37 cellular contexts compared by ENCODE assay signal in the genomic region with DNA sequence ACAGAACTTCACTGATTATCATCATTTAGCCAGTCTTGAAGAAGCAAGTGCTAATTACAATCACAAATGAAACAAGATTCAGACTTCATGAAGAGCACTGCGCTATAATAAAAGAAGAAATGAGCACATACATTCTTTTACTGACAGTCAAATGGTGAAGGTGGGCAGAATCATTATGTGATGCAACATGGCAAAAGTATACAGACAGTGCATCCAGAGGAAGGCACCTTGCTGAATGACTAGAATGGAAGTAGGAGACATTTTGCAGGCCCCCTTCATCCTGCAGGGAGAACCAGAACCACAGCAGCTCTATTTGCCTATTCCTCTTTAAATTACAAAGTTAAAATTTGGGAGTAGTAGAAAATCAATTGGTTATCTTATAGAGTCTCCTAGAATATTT. TPM values are rescaled to one million over a fixed set of nuclear protein-coding genes. Genes with fewer than 3 reads are reported as not detected.
"Had no signal": no experiment of that assay in that cellular context is flagged by ENCODE, and none has a peak within 500 bp of the region (broad histone marks: within the 10 kb centered on the region; RNA-seq: fewer than 3 reads in every experiment).

No MANE protein-coding gene starts in this region.

- H3K4me3 ChIP-seq: ascending aorta, cardiac muscle cell had no signal

- H3K4me3 Mint-ChIP-seq: activated CD4-positive, alpha-beta memory T cell treated with anti-CD3 and anti-CD28 coated beads, Interleukin-2, amount 10 ng/mL, durations not matched to agents 7 days and 5 days; activated CD4-positive, alpha-beta T cell treated with anti-CD3 and anti-CD28 coated beads for 36 hours; activated CD4-positive, alpha-beta T cell treated with anti-CD3 and anti-CD28 coated beads, Interleukin-2, amount 10 ng/mL, durations not matched to agents 7 days and 5 days; activated CD8-positive, alpha-beta memory T cell treated with anti-CD3 and anti-CD28 coated beads, Interleukin-2, amount 10 ng/mL, durations not matched to agents 7 days and 5 days; activated CD8-positive, alpha-beta T cell treated with anti-CD3 and anti-CD28 coated beads, Interleukin-2, amount 10 ng/mL, durations not matched to agents 7 days and 5 days; activated naive CD4-positive, alpha-beta T cell treated with anti-CD3 and anti-CD28 coated beads, Interleukin-2, amount 10 ng/mL, durations not matched to agents 7 days and 5 days; activated naive CD4-positive, alpha-beta T cell treated with anti-CD3 and anti-CD28 coated beads, Interleukin-2, amount 50 U/mL, for 24 hours; activated naive CD8-positive, alpha-beta T cell; activated naive CD8-positive, alpha-beta T cell treated with anti-CD3 and anti-CD28 coated beads, Interleukin-2, amount 10 ng/mL, durations not matched to agents 7 days and 5 days; activated naive CD8-positive, alpha-beta T cell treated with anti-CD3 and anti-CD28 coated beads, Interleukin-2, amount 50 U/mL, for 24 hours; activated T-cell treated with anti-CD3 and anti-CD28 coated beads, Interleukin-2, amount 50 U/mL, for 24 hours; brain; T-helper 1 cell treated with Interleukin-12 subunit alpha and Interleukin-12 subunit beta and Interleukin-4 antibody, amounts not matched to agents 30 μg/mL and 1 μg/mL, for 36 hours; T-helper 2 cell treated with Interferon-gamma antibody and Interleukin-4, amounts not matched to agents 5 μg/mL and 100 μg/mL, for 36 hours; WTC11 had no signal

- DNase-seq: activated CD4-positive, alpha-beta memory T cell treated with anti-CD3 and anti-CD28 coated beads, Interleukin-2, amount 10 ng/mL, durations not matched to agents 7 days and 5 days; activated CD4-positive, alpha-beta T cell treated with anti-CD3 and anti-CD28 coated beads for 1 hour; activated CD4-positive, alpha-beta T cell treated with anti-CD3 and anti-CD28 coated beads for 36 hours; activated CD4-positive, alpha-beta T cell treated with anti-CD3 and anti-CD28 coated beads for 48 hours; activated CD4-positive, alpha-beta T cell treated with anti-CD3 and anti-CD28 coated beads, Interleukin-2, amount 10 ng/mL, durations not matched to agents 7 days and 5 days; activated CD4-positive, alpha-beta T cell treated with anti-CD3 and anti-CD28 coated beads, Interleukin-2, amount 50 U/mL, for 48 hours; activated CD4-positive, CD25-positive, alpha-beta regulatory T cell; activated CD8-positive, alpha-beta memory T cell treated with anti-CD3 and anti-CD28 coated beads for 24 hours; activated CD8-positive, alpha-beta memory T cell treated with anti-CD3 and anti-CD28 coated beads, Interleukin-2, amount 10 ng/mL, durations not matched to agents 7 days and 5 days; activated CD8-positive, alpha-beta memory T cell treated with anti-CD3 and anti-CD28 coated beads, Interleukin-2, amount 50 U/mL, for 48 hours; activated CD8-positive, alpha-beta T cell treated with anti-CD3 and anti-CD28 coated beads, Interleukin-2, amount 10 ng/mL, durations not matched to agents 7 days and 5 days; activated effector memory CD4-positive, alpha-beta T cell treated with Interleukin-2 at 50 U/mL for 16 hours; activated gamma-delta T cell; activated naive CD4-positive, alpha-beta T cell treated with anti-CD3 and anti-CD28 coated beads, Interleukin-2, amount 10 ng/mL, durations not matched to agents 7 days and 5 days; activated naive CD4-positive, alpha-beta T cell treated with Interleukin-2 at 50 U/mL for 16 hours; activated naive CD8-positive, alpha-beta T cell treated with anti-CD3 and anti-CD28 coated beads, Interleukin-2, amount 10 ng/mL, durations not matched to agents 7 days and 5 days; activated naive CD8-positive, alpha-beta T cell treated with anti-CD3 and anti-CD28 coated beads, Interleukin-2, amount 50 U/mL, for 24 hours; activated T-cell treated with anti-CD3 and anti-CD28 coated beads, Interleukin-2, amount 50 U/mL, for 24 hours; activated T-cell treated with anti-CD3 and anti-CD28 coated beads, Interleukin-2, amount 50 U/mL, for 48 hours; amygdala; anterior cingulate cortex; central memory CD4-positive, alpha-beta T cell; T-helper 1 cell; T-helper 2 cell; T-helper 9 cell had no signal

- H3K27me3 ChIP-seq: ascending aorta, cardiac muscle cell had no signal

- H3K4me1 Mint-ChIP-seq: activated CD4-positive, alpha-beta T cell treated with anti-CD3 and anti-CD28 coated beads for 36 hours; activated CD4-positive, alpha-beta T cell treated with anti-CD3 and anti-CD28 coated beads, Interleukin-2, amount 10 ng/mL, durations not matched to agents 7 days and 5 days; activated naive CD4-positive, alpha-beta T cell treated with anti-CD3 and anti-CD28 coated beads, Interleukin-2, amount 10 ng/mL, durations not matched to agents 7 days and 5 days; activated naive CD4-positive, alpha-beta T cell treated with anti-CD3 and anti-CD28 coated beads, Interleukin-2, amount 50 U/mL, for 24 hours; activated naive CD8-positive, alpha-beta T cell treated with anti-CD3 and anti-CD28 coated beads, Interleukin-2, amount 10 ng/mL, durations not matched to agents 7 days and 5 days; activated naive CD8-positive, alpha-beta T cell treated with anti-CD3 and anti-CD28 coated beads, Interleukin-2, amount 50 U/mL, for 24 hours; brain had no signal

- H3K27ac Mint-ChIP-seq: activated CD4-positive, alpha-beta memory T cell treated with anti-CD3 and anti-CD28 coated beads, Interleukin-2, amount 10 ng/mL, durations not matched to agents 7 days and 5 days; activated CD4-positive, alpha-beta T cell treated with anti-CD3 and anti-CD28 coated beads for 36 hours; activated CD4-positive, alpha-beta T cell treated with anti-CD3 and anti-CD28 coated beads, Interleukin-2, amount 10 ng/mL, durations not matched to agents 7 days and 5 days; activated CD8-positive, alpha-beta T cell treated with anti-CD3 and anti-CD28 coated beads, Interleukin-2, amount 10 ng/mL, durations not matched to agents 7 days and 5 days; activated naive CD4-positive, alpha-beta T cell treated with anti-CD3 and anti-CD28 coated beads, Interleukin-2, amount 10 ng/mL, durations not matched to agents 7 days and 5 days; activated naive CD4-positive, alpha-beta T cell treated with anti-CD3 and anti-CD28 coated beads, Interleukin-2, amount 50 U/mL, for 24 hours; activated naive CD8-positive, alpha-beta T cell; activated naive CD8-positive, alpha-beta T cell treated with anti-CD3 and anti-CD28 coated beads, Interleukin-2, amount 10 ng/mL, durations not matched to agents 7 days and 5 days; activated naive CD8-positive, alpha-beta T cell treated with anti-CD3 and anti-CD28 coated beads, Interleukin-2, amount 50 U/mL, for 24 hours; activated T-cell treated with anti-CD3 and anti-CD28 coated beads, Interleukin-2, amount 50 U/mL, for 24 hours; activated T-helper 2 cell treated with anti-CD3 and anti-CD28 coated beads, Interferon-gamma antibody, Interleukin-2, Interleukin-4, amounts not matched to agents 10 μg/mL and 5 μg/mL and 100 μg/mL, durations not matched to agents 14 hours and 24 hours and 36 hours; brain; T-helper 1 cell treated with Interleukin-12 subunit alpha and Interleukin-12 subunit beta and Interleukin-4 antibody, amounts not matched to agents 30 μg/mL and 1 μg/mL, for 36 hours; T-helper 2 cell treated with Interferon-gamma antibody and Interleukin-4, amounts not matched to agents 5 μg/mL and 100 μg/mL, for 36 hours; WTC11 had no signal

- H3K9me3 Mint-ChIP-seq: activated naive CD4-positive, alpha-beta T cell treated with anti-CD3 and anti-CD28 coated beads, Interleukin-2, amount 50 U/mL, for 24 hours; activated naive CD8-positive, alpha-beta T cell treated with anti-CD3 and anti-CD28 coated beads, Interleukin-2, amount 50 U/mL, for 24 hours; activated T-cell treated with anti-CD3 and anti-CD28 coated beads, Interleukin-2, amount 50 U/mL, for 24 hours had no signal

- H3K9me3 ChIP-seq: ascending aorta had no signal

- FAIRE-seq: bronchial epithelial cell, TTC549 had no signal

- H3K27me3 Mint-ChIP-seq: activated CD4-positive, alpha-beta memory T cell treated with anti-CD3 and anti-CD28 coated beads, Interleukin-2, amount 10 ng/mL, durations not matched to agents 7 days and 5 days; activated CD4-positive, alpha-beta T cell treated with anti-CD3 and anti-CD28 coated beads for 36 hours; activated CD4-positive, alpha-beta T cell treated with anti-CD3 and anti-CD28 coated beads, Interleukin-2, amount 10 ng/mL, durations not matched to agents 7 days and 5 days; activated CD8-positive, alpha-beta memory T cell treated with anti-CD3 and anti-CD28 coated beads, Interleukin-2, amount 10 ng/mL, durations not matched to agents 7 days and 5 days; activated naive CD4-positive, alpha-beta T cell treated with anti-CD3 and anti-CD28 coated beads, Interleukin-2, amount 10 ng/mL, durations not matched to agents 7 days and 5 days; activated naive CD4-positive, alpha-beta T cell treated with anti-CD3 and anti-CD28 coated beads, Interleukin-2, amount 50 U/mL, for 24 hours; activated naive CD8-positive, alpha-beta T cell; activated naive CD8-positive, alpha-beta T cell treated with anti-CD3 and anti-CD28 coated beads, Interleukin-2, amount 10 ng/mL, durations not matched to agents 7 days and 5 days; activated naive CD8-positive, alpha-beta T cell treated with anti-CD3 and anti-CD28 coated beads, Interleukin-2, amount 50 U/mL, for 24 hours; activated T-cell treated with anti-CD3 and anti-CD28 coated beads, Interleukin-2, amount 50 U/mL, for 24 hours; brain had no signal

- H3K27ac ChIP-seq: ascending aorta, cardiac muscle cell, VCaP had no signal

RNA-seq across cellular contexts. Expression of gene CC2D2B, which starts 31.0 kb away (rescaled TPM):
- total RNA-seq: activated CD4-positive, alpha-beta T cell treated with anti-CD3 and anti-CD28 coated beads, Interleukin-2, amount 10 ng/mL, durations not matched to agents 7 days and 5 days; bronchial epithelial cell had no signal
